Comparison of ENCODE assay signal across 8 cellular contexts in genomic region chr22:32644252-32645100, GRCh38.
DNase-seq lines count a peak whose midpoint lies in the region; ATAC-seq, FAIRE-seq and TF ChIP-seq lines count a peak whose summit lies in the region.

No MANE protein-coding gene starts in this region.

- H3K27me3 ChIP-seq in Caco-2 (replicated peaks; ENCODE audit: control insufficient read depth, insufficient read depth, low read length) (no peaks in the 10 kb centered on the region), bronchial epithelial cell (ENCODE audit: control insufficient read depth, insufficient read depth, low read length) (no peaks in the 10 kb centered on the region), tibial nerve (no peaks in the 10 kb centered on the region)

- TF ChIP-seq POLR2A in tibial nerve (IDR thresholded peaks at IDR 0.05), result no peak

- H3K9me3 Mint-ChIP-seq in Caco-2 (ENCODE audit: unreplicated experiment) (peaks cover 16% of the 10 kb centered on the region), T-cell (peaks cover 0 to 4% (median 0%) of the 10 kb centered on the region in 3 donors)

- intact Hi-C loops in Caco-2 (cut with micrococcal nuclease; ENCODE audit: unreplicated experiment), result loop anchor here (2.0 kb wide), 1 partner anchor 22 kb away; no protein-coding TSS in a partner anchor

- peak; percentile 76 to 88 (median 82) for ATAC-seq in T-cell (replicated peaks in 1 of 4)
- no peak for ATAC-seq in HG03280 (IDR thresholded peaks at IDR 0.05; ENCODE audit: unreplicated experiment)
- no peak for ATAC-seq in GM21526 (IDR thresholded peaks at IDR 0.05; ENCODE audit: low FRiP score, unreplicated experiment)

- H3K27ac ChIP-seq in tibial nerve, result peak overlapping the region; percentile 3 to 79 (median 68)

- H3K4me1 Mint-ChIP-seq in Caco-2 (ENCODE audit: low read depth, unreplicated experiment), result peaks cover 14% of the 10 kb centered on the region
- peaks cover 13 to 16% (median 16%) of the 10 kb centered on the region in 3 donors for H3K4me1 Mint-ChIP-seq in T-cell

- no peak overlapping the region for H3K4me3 ChIP-seq in Caco-2 (ENCODE audit: low read depth, low read length)
- H3K4me3 ChIP-seq in bronchial epithelial cell (ENCODE audit: low read depth, low read length), result no peak overlapping the region
- no peak overlapping the region for H3K4me3 ChIP-seq in tibial nerve

- H3K27ac Mint-ChIP-seq in Caco-2 (ENCODE audit: unreplicated experiment), result peak overlapping the region; percentile 92
- H3K27ac Mint-ChIP-seq in T-cell, result peak overlapping the region; percentile 88 to 96

- H3K36me3 Mint-ChIP-seq in Caco-2 (ENCODE audit: insufficient read depth, unreplicated experiment), result no peaks in the 10 kb centered on the region
- H3K36me3 Mint-ChIP-seq in T-cell, result no peaks in the 10 kb centered on the region

- CTCF ChIA-PET in Caco-2 (lab: Charles Lee) (no interaction called here), T-cell (lab: Charles Lee) (no interaction called here)

- TF ChIP-seq CTCF in Caco-2 (IDR thresholded peaks at IDR 0.05; ENCODE audit: insufficient read depth in 1 of 2, low read depth in 1 of 2, low read length in 1 of 2, severe bottlenecking in 1 of 2, unreplicated experiment in 1 of 2) (peak in 1 of 2 experiments; percentile 3), bronchial epithelial cell (IDR thresholded peaks at IDR 0.05; ENCODE audit: insufficient read depth, low read length, severe bottlenecking) (peak; percentile 19), tibial nerve (IDR thresholded peaks at IDR 0.05) (no peak)

- H3K27me3 Mint-ChIP-seq in Caco-2 (ENCODE audit: insufficient read depth, unreplicated experiment), result no peaks in the 10 kb centered on the region
- H3K27me3 Mint-ChIP-seq in T-cell, result no peaks in the 10 kb centered on the region

- TF ChIP-seq EP300 in tibial nerve (IDR thresholded peaks at IDR 0.05), result peak; percentile 71 to 78

- POLR2A ChIA-PET in Caco-2 (lab: Charles Lee) (interaction anchor here (0.5 kb wide), 1 partner anchor 32 kb away, joined by 6 read pairs; no protein-coding TSS in a partner anchor), T-cell (lab: Charles Lee) (no interaction called here)

- no peaks in the 10 kb centered on the region for H3K9me3 ChIP-seq in Caco-2
- peaks cover 0 to 8% (median 0%) of the 10 kb centered on the region in 4 donors for H3K9me3 ChIP-seq in tibial nerve

- BruUV-seq in Caco-2 (replicated peaks; lab: Mats Ljungman, UMichigan), result no TSS peak

- FAIRE-seq in bronchial epithelial cell (lab: Jason Lieb, UNC), result peak; percentile 95

- DNase-seq in Caco-2, result peak; percentile 65 to 81
- DNase-seq in T-cell, result peak in 26 of 34 experiments; percentile 1 to 38 (median 12)
- peak; percentile 96 for DNase-seq in bronchial epithelial cell (ENCODE audit: low read depth)
- DNase-seq in mucosa of gallbladder (ENCODE audit: low spot score), result peak; percentile 56
- peak in 1 of 2 donors; percentile 23 for DNase-seq in tibial nerve (ENCODE audit: low spot score in 2 of 2)
- no peak for DNase-seq in NCI-H1092 treated with DMSO at 0.1 percent for 48 hours (lab: John Stamatoyannopoulos, UW)

- no peak overlapping the region for H3K4me3 Mint-ChIP-seq in Caco-2 (ENCODE audit: unreplicated experiment)
- peak overlapping the region; percentile 56 to 75 (median 63) for H3K4me3 Mint-ChIP-seq in T-cell

- 38 to 45% methylated on average over 14 of the region's 14 CpGs for WGBS in tibial nerve, 2 donors

- H3K4me1 ChIP-seq in Caco-2 (peaks cover 11% of the 10 kb centered on the region), tibial nerve (peaks cover 0 to 11% (median 6%) of the 10 kb centered on the region in 4 donors)

- no peaks in the 10 kb centered on the region for H3K36me3 ChIP-seq in Caco-2 (ENCODE audit: control insufficient read depth, insufficient read depth, low read length)
- no peaks in the 10 kb centered on the region for H3K36me3 ChIP-seq in bronchial epithelial cell (ENCODE audit: control insufficient read depth, insufficient read depth, low read length)
- H3K36me3 ChIP-seq in tibial nerve, result no peaks in the 10 kb centered on the region

Comparison
In these comparisons a context has a peak if more than half of its experiments do, and no peak if none do; other contexts are left out.
1. ATAC-seq: peak in T-cell (4 of 4); none in HG03280 (single experiment) and GM21526 (single experiment).